Comparison of ENCODE assay signal across 8 cellular contexts in genomic region chr2:108169982-108170625, GRCh38.
DNase-seq lines count a peak whose midpoint lies in the region; ATAC-seq, FAIRE-seq and TF ChIP-seq lines count a peak whose summit lies in the region.

No MANE protein-coding gene starts in this region.

- no peaks in the 10 kb centered on the region for H3K27me3 Mint-ChIP-seq in nephron (ENCODE audit: low read depth)

- no peaks in the 10 kb centered on the region for H3K9me2 ChIP-seq in Loucy (replicated peaks; ENCODE audit: low read depth, low read length)

- CTCF ChIA-PET in K562 (lab: Yijun Ruan, JAX; ENCODE audit: low intra/inter-chr PET ratio), result interaction anchor here (1.0 kb wide), 1 partner anchor 234 kb away, joined by 4 read pairs; no protein-coding TSS in a partner anchor

- H3K9me3 ChIP-seq in Loucy (ENCODE audit: insufficient read depth, low read depth, low read length), result no peaks in the 10 kb centered on the region
- no peaks in the 10 kb centered on the region for H3K9me3 ChIP-seq in K562 (replicated peaks; ENCODE audit: control insufficient read depth, insufficient read depth, low read depth, low read length)
- no peaks in the 10 kb centered on the region for H3K9me3 ChIP-seq in ascending aorta

- TF ChIP-seq EP300 in K562 (IDR thresholded peaks at IDR 0.05; ENCODE audit: low read length), result no peak

- peak overlapping the region in 2 of 3 experiments; percentile 11 to 77 for H3K27ac Mint-ChIP-seq in nephron

- H3K4me1 Mint-ChIP-seq in nephron, result peaks cover 3% of the 10 kb centered on the region

- H3K9me1 ChIP-seq in K562 (ENCODE audit: control insufficient read depth, insufficient read depth, low read length), result no peaks in the 10 kb centered on the region

- H3K4me2 ChIP-seq in Loucy (ENCODE audit: low read depth, low read length, poor library complexity, severe bottlenecking) (no peak overlapping the region), K562 (ENCODE audit: insufficient read depth, low read length) (no peak overlapping the region)

- H3K27ac ChIP-seq in K562 (ENCODE audit: extremely low read depth, low read depth, low read length), result no peak overlapping the region
- H3K27ac ChIP-seq in ascending aorta, result no peak overlapping the region

- peak; percentile 77 for FAIRE-seq in K562 (lab: Jason Lieb, UNC)

- BruUV-seq in K562 (replicated peaks; lab: Mats Ljungman, UMichigan), result no TSS peak

- H2AFZ ChIP-seq in Loucy (ENCODE audit: low read length) (peak overlapping the region; percentile 11; the same call in 1 of the 2 replicates), K562 (ENCODE audit: low read depth, low read length) (no peak overlapping the region)

- 7% methylated on average over 3 of the region's 3 CpGs for WGBS in K562 (ENCODE audit: insufficient coverage, low coverage, missing lambda C conversion rate)

- TF ChIP-seq POLR2A in K562 (conservative IDR thresholded peaks at IDR 0.05), result no peak

- POLR2A ChIA-PET in K562 (lab: Yijun Ruan, JAX), result no interaction called here

- peak; percentile 56; the same call in 1 of the 3 replicates for ATAC-seq in K562

- peak; percentile 14 to 45; a peak in 2 of 4 replicates for TF ChIP-seq RAD21 in K562 (CRISPR knock-in tag; conservative IDR thresholded peaks at IDR 0.05 in 1 of 2, IDR thresholded peaks at IDR 0.05 in 1 of 2)

- H3F3A ChIP-seq in Loucy (ENCODE audit: low read depth), result no peaks in the 10 kb centered on the region

- peak; percentile 25 for DNase-seq in EL
- peak in 2 of 4 experiments; percentile 10 to 15 for DNase-seq in K562 (ENCODE audit: extremely low read depth in 1 of 4, low spot score in 3 of 4)
- DNase-seq in posterior cingulate gyrus, result no peak
- DNase-seq in NK-92 treated with Interleukin-12 subunit alpha and Interleukin-12 subunit beta, amount 100 ng/mL, for 24 hours (lab: John Stamatoyannopoulos, UW), result no peak
- DNase-seq in ascending aorta (ENCODE audit: low spot score in 2 of 2), result no peak
- DNase-seq in GM13976 (ENCODE audit: low spot score), result no peak

- H3K9ac ChIP-seq in Loucy (ENCODE audit: low read depth, low read length, poor library complexity, severe bottlenecking) (no peak overlapping the region), K562 (ENCODE audit: insufficient read depth in 1 of 2, low read depth in 2 of 2, low read length in 2 of 2) (no peak overlapping the region)

- H3K4me3 Mint-ChIP-seq in nephron, result no peak overlapping the region

- TF ChIP-seq CTCF in Loucy (conservative IDR thresholded peaks at IDR 0.05; ENCODE audit: low read length) (peak; percentile 72), K562 (IDR thresholded peaks at IDR 0.05 in 2 of 3, conservative IDR thresholded peaks at IDR 0.05 in 1 of 3; ENCODE audit: insufficient read depth in 2 of 3, low read depth in 1 of 3, low read length in 3 of 3) (peak in 2 of 3 experiments; percentile 26 to 46; a peak in 3 of 6 replicates), nephron (IDR thresholded peaks at IDR 0.05; ENCODE audit: unreplicated experiment in 3 of 3) (peak; percentile 45 to 55 (median 51)), ascending aorta (IDR thresholded peaks at IDR 0.05) (peak in 1 of 3 experiments; percentile 34), GM13976 (IDR thresholded peaks at IDR 0.05; ENCODE audit: borderline replicate concordance, control extremely low read depth, extremely low read depth, insufficient read depth, missing control alignments) (no peak)

- H3K79me2 ChIP-seq in Loucy (ENCODE audit: insufficient read depth, low read length) (no peaks in the 10 kb centered on the region), K562 (ENCODE audit: control insufficient read depth, insufficient read depth, low read length) (no peaks in the 10 kb centered on the region)

- H3K4me3 ChIP-seq in Loucy (ENCODE audit: low read length, poor library complexity, severe bottlenecking), result no peak overlapping the region
- H3K4me3 ChIP-seq in K562, result no peak overlapping the region
- no peak overlapping the region for H3K4me3 ChIP-seq in ascending aorta

- intact Hi-C loops in K562 (cut with micrococcal nuclease) (no loop called here), posterior cingulate gyrus (cut with DNase I) (no loop called here), ascending aorta (cut with DNase I) (no loop called here)

- in situ Hi-C loops in K562 (cut with MboI) (no loop called here), GM13976 (cut with MboI; ENCODE audit: low sequenced_read_pairs, unreplicated experiment) (no loop called here)

- no peaks in the 10 kb centered on the region for H3K36me3 ChIP-seq in Loucy (ENCODE audit: insufficient read depth, low read length)
- H3K36me3 ChIP-seq in K562 (ENCODE audit: control insufficient read depth, insufficient read depth, low read length), result no peaks in the 10 kb centered on the region
- H3K36me3 ChIP-seq in ascending aorta, result no peaks in the 10 kb centered on the region

- H3K27me3 ChIP-seq in Loucy (ENCODE audit: insufficient read depth, low read length, poor library complexity, severe bottlenecking), result no peaks in the 10 kb centered on the region
- H3K27me3 ChIP-seq in K562 (ENCODE audit: control insufficient read depth in 2 of 2, insufficient read depth in 2 of 2, low read length in 2 of 2), result no peaks in the 10 kb centered on the region
- H3K27me3 ChIP-seq in ascending aorta, result no peaks in the 10 kb centered on the region

- H3K36me3 Mint-ChIP-seq in nephron (ENCODE audit: low read depth), result no peaks in the 10 kb centered on the region

- H3K9me3 Mint-ChIP-seq in nephron, result no peaks in the 10 kb centered on the region

- no peaks in the 10 kb centered on the region for H4K20me1 ChIP-seq in Loucy (ENCODE audit: insufficient read depth, low read length, poor library complexity, severe bottlenecking)
- H4K20me1 ChIP-seq in K562 (replicated peaks; ENCODE audit: control insufficient read depth, insufficient read depth, low read length), result no peaks in the 10 kb centered on the region

- no peaks in the 10 kb centered on the region for H3K4me1 ChIP-seq in Loucy (ENCODE audit: insufficient read depth, low read length, poor library complexity, severe bottlenecking)
- no peaks in the 10 kb centered on the region for H3K4me1 ChIP-seq in K562 (replicated peaks in 1 of 2; ENCODE audit: control insufficient read depth in 2 of 2, insufficient read depth in 2 of 2, low read length in 2 of 2)
- no peaks in the 10 kb centered on the region for H3K4me1 ChIP-seq in ascending aorta

TF ChIP-seq in K562, 482 proteins besides CTCF, POLR2A, EP300 and RAD21 (continues in another document):
- no peak for TF ChIP-seq TAF15 (IDR thresholded peaks at IDR 0.05; ENCODE audit: low read depth, low read length)
- TF ChIP-seq SMAD4 (CRISPR knock-in tag; conservative IDR thresholded peaks at IDR 0.05), result no peak
- TF ChIP-seq RBM25 (IDR thresholded peaks at IDR 0.05; ENCODE audit: low read depth, low read length, severe bottlenecking), result no peak
- TF ChIP-seq ZNF263 (CRISPR knock-in tag; IDR thresholded peaks at IDR 0.05; ENCODE audit: borderline replicate concordance), result no peak
- TF ChIP-seq SOX6 (IDR thresholded peaks at IDR 0.05), result no peak
- TF ChIP-seq HDAC6 (IDR thresholded peaks at IDR 0.05; ENCODE audit: low read depth, low read length), result no peak
- TF ChIP-seq ZBTB49 (CRISPR knock-in tag; IDR thresholded peaks at IDR 0.05; ENCODE audit: borderline replicate concordance), result no peak
- TF ChIP-seq, protein P1, sequence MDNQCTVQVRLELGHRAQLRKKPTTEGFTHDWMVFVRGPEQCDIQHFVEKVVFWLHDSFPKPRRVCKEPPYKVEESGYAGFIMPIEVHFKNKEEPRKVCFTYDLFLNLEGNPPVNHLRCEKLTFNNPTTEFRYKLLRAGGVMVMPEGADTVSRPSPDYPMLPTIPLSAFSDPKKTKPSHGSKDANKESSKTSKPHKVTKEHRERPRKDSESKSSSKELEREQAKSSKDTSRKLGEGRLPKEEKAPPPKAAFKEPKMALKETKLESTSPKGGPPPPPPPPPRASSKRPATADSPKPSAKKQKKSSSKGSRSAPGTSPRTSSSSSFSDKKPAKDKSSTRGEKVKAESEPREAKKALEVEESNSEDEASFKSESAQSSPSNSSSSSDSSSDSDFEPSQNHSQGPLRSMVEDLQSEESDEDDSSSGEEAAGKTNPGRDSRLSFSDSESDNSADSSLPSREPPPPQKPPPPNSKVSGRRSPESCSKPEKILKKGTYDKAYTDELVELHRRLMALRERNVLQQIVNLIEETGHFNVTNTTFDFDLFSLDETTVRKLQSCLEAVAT (IDR thresholded peaks at IDR 0.05), result no peak
- TF ChIP-seq, protein P2, sequence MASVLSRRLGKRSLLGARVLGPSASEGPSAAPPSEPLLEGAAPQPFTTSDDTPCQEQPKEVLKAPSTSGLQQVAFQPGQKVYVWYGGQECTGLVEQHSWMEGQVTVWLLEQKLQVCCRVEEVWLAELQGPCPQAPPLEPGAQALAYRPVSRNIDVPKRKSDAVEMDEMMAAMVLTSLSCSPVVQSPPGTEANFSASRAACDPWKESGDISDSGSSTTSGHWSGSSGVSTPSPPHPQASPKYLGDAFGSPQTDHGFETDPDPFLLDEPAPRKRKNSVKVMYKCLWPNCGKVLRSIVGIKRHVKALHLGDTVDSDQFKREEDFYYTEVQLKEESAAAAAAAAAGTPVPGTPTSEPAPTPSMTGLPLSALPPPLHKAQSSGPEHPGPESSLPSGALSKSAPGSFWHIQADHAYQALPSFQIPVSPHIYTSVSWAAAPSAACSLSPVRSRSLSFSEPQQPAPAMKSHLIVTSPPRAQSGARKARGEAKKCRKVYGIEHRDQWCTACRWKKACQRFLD (CRISPR knock-in tag; IDR thresholded peaks at IDR 0.05), result no peak
- no peak for TF ChIP-seq SNIP1 (IDR thresholded peaks at IDR 0.05; ENCODE audit: low read depth)
- no peak for TF ChIP-seq ZNF551 (CRISPR knock-in tag; IDR thresholded peaks at IDR 0.05)
- TF ChIP-seq ZFP1 (CRISPR knock-in tag; IDR thresholded peaks at IDR 0.05), result no peak
- TF ChIP-seq CEBPB (tag; IDR thresholded peaks at IDR 0.05), result no peak
